In genomic region chr1:22399421-22400091, GRCh38 we compare ENCODE assay signal across 30 cellular contexts.
"Had no signal": no experiment of that assay in that cellular context is flagged by ENCODE, and none has a peak within 500 bp of the region (broad histone marks: within the 10 kb centered on the region; RNA-seq: fewer than 3 reads in every experiment).

No MANE protein-coding gene starts in this region.

- H3K4me3 ChIP-seq: adrenal gland, body of pancreas, esophagus squamous epithelium, gastroesophageal sphincter, heart right ventricle, hepatocyte had no signal

- FAIRE-seq: colon, endometrium, endothelial cell of umbilical vein had no signal

- H3K27ac Mint-ChIP-seq: activated CD4-positive, alpha-beta memory T cell treated with anti-CD3 and anti-CD28 coated beads for 36 hours; activated CD4-positive, alpha-beta T cell treated with anti-CD3 and anti-CD28 coated beads, Interleukin-2, amount 10 ng/mL, durations not matched to agents 24 days and 14 days; activated CD8-positive, alpha-beta memory T cell treated with anti-CD3 and anti-CD28 coated beads, Interleukin-2, amount 10 ng/mL, durations not matched to agents 7 days and 5 days; activated CD8-positive, alpha-beta T cell treated with anti-CD3 and anti-CD28 coated beads, Interleukin-2, amount 10 ng/mL, durations not matched to agents 7 days and 5 days; activated naive CD4-positive, alpha-beta T cell treated with anti-CD3 and anti-CD28 coated beads, Interleukin-2, amount 10 ng/mL, durations not matched to agents 7 days and 5 days; activated naive CD4-positive, alpha-beta T cell treated with anti-CD3 and anti-CD28 coated beads, Interleukin-2, amount 50 U/mL, for 72 hours; activated naive CD8-positive, alpha-beta T cell treated with anti-CD3 and anti-CD28 coated beads, Interleukin-2, amount 50 U/mL, for 24 hours; activated T-cell treated with anti-CD3 and anti-CD28 coated beads, Interleukin-2, amount 50 U/mL, for 24 hours; activated T-cell treated with anti-CD3 and anti-CD28 coated beads, Interleukin-2, amount 50 U/mL, for 72 hours; T-helper 17 cell; T-helper 2 cell treated with Interferon-gamma antibody and Interleukin-4, amounts not matched to agents 5 μg/mL and 100 μg/mL, for 36 hours had no signal

- H3K27ac ChIP-seq: adrenal gland, body of pancreas, epithelial cell of prostate, esophagus squamous epithelium, gastroesophageal sphincter, heart right ventricle, hepatocyte had no signal

- DNase-seq: activated CD4-positive, alpha-beta memory T cell treated with anti-CD3 and anti-CD28 coated beads for 36 hours; activated CD4-positive, alpha-beta T cell treated with anti-CD3 and anti-CD28 coated beads for 1 hour; activated CD8-positive, alpha-beta memory T cell treated with anti-CD3 and anti-CD28 coated beads, Interleukin-2, amount 50 U/mL, for 4 hours; activated gamma-delta T cell; activated naive CD4-positive, alpha-beta T cell; activated naive CD8-positive, alpha-beta T cell treated with anti-CD3 and anti-CD28 coated beads, Interleukin-2, amount 50 U/mL, for 24 hours; activated T-cell treated with anti-CD3 and anti-CD28 coated beads, Interleukin-2, amount 50 U/mL, for 24 hours; activated T-cell treated with anti-CD3 and anti-CD28 coated beads, Interleukin-2, amount 50 U/mL, for 72 hours; adrenal gland; amygdala; body of pancreas; effector CD8-positive, alpha-beta T cell; esophagus squamous epithelium; foreskin melanocyte; heart right ventricle; T-helper 1 cell; T-helper 17 cell; T1000 had no signal

- H2AFZ ChIP-seq: hepatocyte had no signal

- H3K9me3 Mint-ChIP-seq: activated CD4-positive, alpha-beta memory T cell treated with anti-CD3 and anti-CD28 coated beads for 36 hours; activated CD4-positive, alpha-beta T cell treated with anti-CD3 and anti-CD28 coated beads, Interleukin-2, amount 10 ng/mL, durations not matched to agents 24 days and 14 days; activated naive CD4-positive, alpha-beta T cell treated with anti-CD3 and anti-CD28 coated beads, Interleukin-2, amount 10 ng/mL, durations not matched to agents 7 days and 5 days; activated naive CD4-positive, alpha-beta T cell treated with anti-CD3 and anti-CD28 coated beads, Interleukin-2, amount 50 U/mL, for 72 hours; activated naive CD8-positive, alpha-beta T cell treated with anti-CD3 and anti-CD28 coated beads, Interleukin-2, amount 50 U/mL, for 24 hours; activated T-cell treated with anti-CD3 and anti-CD28 coated beads, Interleukin-2, amount 50 U/mL, for 24 hours; activated T-cell treated with anti-CD3 and anti-CD28 coated beads, Interleukin-2, amount 50 U/mL, for 72 hours; T-helper 2 cell treated with Interferon-gamma antibody and Interleukin-4, amounts not matched to agents 5 μg/mL and 100 μg/mL, for 36 hours had no signal

- H3K4me2 ChIP-seq: hepatocyte had no signal

- H3K36me3 Mint-ChIP-seq: activated CD4-positive, alpha-beta memory T cell treated with anti-CD3 and anti-CD28 coated beads for 36 hours; activated CD8-positive, alpha-beta memory T cell treated with anti-CD3 and anti-CD28 coated beads, Interleukin-2, amount 10 ng/mL, durations not matched to agents 7 days and 5 days; activated naive CD4-positive, alpha-beta T cell treated with anti-CD3 and anti-CD28 coated beads, Interleukin-2, amount 10 ng/mL, durations not matched to agents 7 days and 5 days; activated naive CD4-positive, alpha-beta T cell treated with anti-CD3 and anti-CD28 coated beads, Interleukin-2, amount 50 U/mL, for 72 hours had no signal

- H3K36me3 ChIP-seq: adrenal gland, esophagus squamous epithelium, gastroesophageal sphincter, heart right ventricle had no signal

- H3K4me1 ChIP-seq: adrenal gland, body of pancreas, esophagus squamous epithelium, gastroesophageal sphincter, heart right ventricle had no signal

- H3K9me3 ChIP-seq: adrenal gland, body of pancreas, esophagus squamous epithelium, gastroesophageal sphincter, heart right ventricle had no signal

- H3K4me3 Mint-ChIP-seq: activated CD4-positive, alpha-beta memory T cell treated with anti-CD3 and anti-CD28 coated beads for 36 hours; activated CD4-positive, alpha-beta T cell treated with anti-CD3 and anti-CD28 coated beads, Interleukin-2, amount 10 ng/mL, durations not matched to agents 24 days and 14 days; activated CD8-positive, alpha-beta memory T cell treated with anti-CD3 and anti-CD28 coated beads, Interleukin-2, amount 10 ng/mL, durations not matched to agents 7 days and 5 days; activated CD8-positive, alpha-beta T cell treated with anti-CD3 and anti-CD28 coated beads, Interleukin-2, amount 10 ng/mL, durations not matched to agents 7 days and 5 days; activated naive CD4-positive, alpha-beta T cell treated with anti-CD3 and anti-CD28 coated beads, Interleukin-2, amount 10 ng/mL, durations not matched to agents 7 days and 5 days; activated naive CD8-positive, alpha-beta T cell treated with anti-CD3 and anti-CD28 coated beads, Interleukin-2, amount 50 U/mL, for 24 hours; activated T-cell treated with anti-CD3 and anti-CD28 coated beads, Interleukin-2, amount 50 U/mL, for 24 hours; activated T-cell treated with anti-CD3 and anti-CD28 coated beads, Interleukin-2, amount 50 U/mL, for 72 hours; T-helper 2 cell treated with Interferon-gamma antibody and Interleukin-4, amounts not matched to agents 5 μg/mL and 100 μg/mL, for 36 hours had no signal

- H3K79me2 ChIP-seq: hepatocyte had no signal

- H3K27me3 ChIP-seq: adrenal gland, body of pancreas had no signal

- ATAC-seq: activated CD8-positive, alpha-beta memory T cell treated with anti-CD3 and anti-CD28 coated beads, Interleukin-2, amount 10 ng/mL, durations not matched to agents 7 days and 5 days; activated T-cell treated with anti-CD3 and anti-CD28 coated beads, Interleukin-2, amount 50 U/mL, for 72 hours; body of pancreas; gastroesophageal sphincter; heart right ventricle had no signal
